28 cellular contexts compared by ENCODE assay signal in genomic region chr1:182731852-182732575, GRCh38. TPM values are rescaled to one million over a fixed set of nuclear protein-coding genes. Genes with fewer than 3 reads are reported as not detected.
"Had no signal": no experiment of that assay in that cellular context is flagged by ENCODE, and none has a peak within 500 bp of the region (broad histone marks: within the 10 kb centered on the region; RNA-seq: fewer than 3 reads in every experiment).

No MANE protein-coding gene starts in this region.

- H3K36me3 ChIP-seq: brain microvascular endothelial cell, lower lobe of right lung, spleen, upper lobe of left lung, WERI-Rb-1 had no signal

- ATAC-seq: activated CD8-positive, alpha-beta memory T cell treated with anti-CD3 and anti-CD28 coated beads, Interleukin-2, amount 10 ng/mL, durations not matched to agents 7 days and 5 days; activated CD8-positive, alpha-beta T cell treated with anti-CD3 and anti-CD28 coated beads for 36 hours; left lobe of liver; lower lobe of right lung; stimulated activated naive CD8-positive, alpha-beta T cell treated with anti-CD3 and anti-CD28 coated beads, Interleukin-15, Interleukin-2, amounts not matched to agents 100 U/mL and 50 U/mL, for 24 hours had no signal

- DNase-seq: activated CD4-positive, alpha-beta T cell treated with anti-CD3 and anti-CD28 coated beads, Interleukin-2, amount 10 ng/mL, durations not matched to agents 7 days and 5 days; activated CD4-positive, CD25-positive, alpha-beta regulatory T cell treated with anti-CD3 and anti-CD28 coated beads, Interleukin-2, amount 50 U/mL, for 72 hours; activated CD8-positive, alpha-beta memory T cell treated with anti-CD3 and anti-CD28 coated beads, Interleukin-2, amount 10 ng/mL, durations not matched to agents 7 days and 5 days; activated CD8-positive, alpha-beta T cell treated with anti-CD3 and anti-CD28 coated beads for 36 hours; activated effector memory CD4-positive, alpha-beta T cell treated with anti-CD3 and anti-CD28 coated beads, Interleukin-2, amount 50 U/mL, for 16 hours; activated T-cell treated with anti-CD3 and anti-CD28 coated beads for 4 hours; aorta; brain microvascular endothelial cell; central memory CD4-positive, alpha-beta T cell; dermis blood vessel endothelial cell; effector CD8-positive, alpha-beta T cell; erythroblast; foreskin melanocyte; immature natural killer cell; lower lobe of right lung; naive B cell; posterior cingulate gyrus; spleen; stimulated activated CD4-positive, alpha-beta T cell treated with anti-CD3 and anti-CD28 coated beads, Interleukin-4, amount 100 ng/mL, for 1 hour; stimulated activated naive CD8-positive, alpha-beta T cell treated with anti-CD3 and anti-CD28 coated beads, Interleukin-15, Interleukin-2, amounts not matched to agents 100 U/mL and 50 U/mL, for 24 hours; upper lobe of left lung; WERI-Rb-1 had no signal

- H3K4me3 ChIP-seq: lower lobe of right lung, spleen, upper lobe of left lung had no signal

- H3K9me3 Mint-ChIP-seq: activated CD4-positive, alpha-beta T cell treated with anti-CD3 and anti-CD28 coated beads, Interleukin-2, amount 10 ng/mL, durations not matched to agents 7 days and 5 days; activated naive CD4-positive, alpha-beta T cell treated with anti-CD3 and anti-CD28 coated beads, Interleukin-2, amount 50 U/mL, for 24 hours; immature natural killer cell; naive B cell; neural crest cell had no signal

- H3K4me1 ChIP-seq: lower lobe of right lung, spleen, upper lobe of left lung had no signal

- H3K27me3 Mint-ChIP-seq: activated naive CD4-positive, alpha-beta T cell treated with anti-CD3 and anti-CD28 coated beads, Interleukin-2, amount 50 U/mL, for 24 hours had no signal

- H3K27ac Mint-ChIP-seq: activated CD4-positive, alpha-beta T cell treated with anti-CD3 and anti-CD28 coated beads, Interleukin-2, amount 10 ng/mL, durations not matched to agents 7 days and 5 days; activated CD8-positive, alpha-beta memory T cell treated with anti-CD3 and anti-CD28 coated beads, Interleukin-2, amount 10 ng/mL, durations not matched to agents 7 days and 5 days; activated CD8-positive, alpha-beta T cell treated with anti-CD3 and anti-CD28 coated beads for 36 hours; activated naive CD4-positive, alpha-beta T cell treated with anti-CD3 and anti-CD28 coated beads, Interleukin-2, amount 50 U/mL, for 24 hours; immature natural killer cell; naive B cell had no signal

- H3K36me3 Mint-ChIP-seq: activated CD8-positive, alpha-beta memory T cell treated with anti-CD3 and anti-CD28 coated beads, Interleukin-2, amount 10 ng/mL, durations not matched to agents 7 days and 5 days; activated naive CD4-positive, alpha-beta T cell treated with anti-CD3 and anti-CD28 coated beads, Interleukin-2, amount 50 U/mL, for 24 hours; immature natural killer cell; naive B cell had no signal

- H3K27me3 ChIP-seq: brain microvascular endothelial cell, upper lobe of left lung had no signal

- H3K27ac ChIP-seq: brain microvascular endothelial cell, lower lobe of right lung, spleen, upper lobe of left lung, WERI-Rb-1 had no signal

- H3K4me1 Mint-ChIP-seq: activated CD4-positive, alpha-beta T cell treated with anti-CD3 and anti-CD28 coated beads, Interleukin-2, amount 10 ng/mL, durations not matched to agents 7 days and 5 days; activated CD8-positive, alpha-beta memory T cell treated with anti-CD3 and anti-CD28 coated beads, Interleukin-2, amount 10 ng/mL, durations not matched to agents 7 days and 5 days; activated naive CD4-positive, alpha-beta T cell treated with anti-CD3 and anti-CD28 coated beads, Interleukin-2, amount 50 U/mL, for 24 hours; immature natural killer cell; naive B cell had no signal

- H3K4me3 Mint-ChIP-seq: activated CD4-positive, alpha-beta T cell treated with anti-CD3 and anti-CD28 coated beads, Interleukin-2, amount 10 ng/mL, durations not matched to agents 7 days and 5 days; activated CD8-positive, alpha-beta memory T cell treated with anti-CD3 and anti-CD28 coated beads, Interleukin-2, amount 10 ng/mL, durations not matched to agents 7 days and 5 days; activated CD8-positive, alpha-beta T cell treated with anti-CD3 and anti-CD28 coated beads for 36 hours; activated naive CD4-positive, alpha-beta T cell treated with anti-CD3 and anti-CD28 coated beads, Interleukin-2, amount 50 U/mL, for 24 hours; immature natural killer cell; naive B cell; neural crest cell had no signal

- H3K9me3 ChIP-seq: lower lobe of right lung, upper lobe of left lung had no signal

RNA-seq across cellular contexts. Expression of gene RGS8, which starts 47.6 kb away (rescaled TPM):
- total RNA-seq: activated CD4-positive, alpha-beta T cell treated with anti-CD3 and anti-CD28 coated beads, Interleukin-2, amount 10 ng/mL, durations not matched to agents 7 days and 5 days; activated CD8-positive, alpha-beta memory T cell treated with anti-CD3 and anti-CD28 coated beads, Interleukin-2, amount 10 ng/mL, durations not matched to agents 7 days and 5 days; activated CD8-positive, alpha-beta T cell treated with anti-CD3 and anti-CD28 coated beads for 36 hours; dermis blood vessel endothelial cell; left lobe of liver; lower lobe of right lung; mesenteric fat pad; subcutaneous adipose tissue; T-helper 2 cell treated with Interferon-gamma antibody and Interleukin-4, amounts not matched to agents 100 ng/mL and 5 ng/mL, for 36 hours had no signal
- polyA plus RNA-seq: aorta, immature natural killer cell had no signal
